Comparison of ENCODE assay signal across 8 cellular contexts in genomic region chr2:141554810-141555209, GRCh38.
DNase-seq lines count a peak whose midpoint lies in the region; ATAC-seq, FAIRE-seq and TF ChIP-seq lines count a peak whose summit lies in the region.

No MANE protein-coding gene starts in this region.

- peak; percentile 77 for ATAC-seq in HG02588 (IDR thresholded peaks at IDR 0.05; ENCODE audit: unreplicated experiment)
- peak; percentile 76 for ATAC-seq in GM12878
- peak; percentile 62 for ATAC-seq in left lung
- no peak for ATAC-seq in HG02571 (IDR thresholded peaks at IDR 0.05; ENCODE audit: unreplicated experiment)

- intact Hi-C loops in GM12878 (cut with micrococcal nuclease; ENCODE audit: unreplicated experiment) (loop anchor here (10.0 kb wide), 2 partner anchors 240 to 1760 kb away; no protein-coding TSS in a partner anchor), left lung (cut with DNase I) (no loop called here), vagina (cut with DNase I) (no loop called here)

- H2AFZ ChIP-seq in GM12878 (ENCODE audit: control insufficient read depth, low read depth, low read length) = no peak overlapping the region

- TF ChIP-seq EP300 in GM12878 (IDR thresholded peaks at IDR 0.05; ENCODE audit: borderline replicate concordance in 1 of 2, control insufficient read depth in 1 of 2, low read depth in 2 of 2, low read length in 2 of 2) = no peak

- TF ChIP-seq CTCF in GM12878 (IDR thresholded peaks at IDR 0.05 in 2 of 3, conservative IDR thresholded peaks at IDR 0.05 in 1 of 3; ENCODE audit: control insufficient read depth in 2 of 3, extremely low read depth in 1 of 3, insufficient read depth in 1 of 3, low read depth in 3 of 3, low read length in 3 of 3) = peak; percentile 54 to 70 (median 60); a peak in 5 of 6 replicates
- no peak for TF ChIP-seq CTCF in left lung (IDR thresholded peaks at IDR 0.05)
- TF ChIP-seq CTCF in vagina (IDR thresholded peaks at IDR 0.05) = no peak

- DNase-seq in NCI-H1105 treated with DMSO at 0.1 percent for 48 hours (lab: John Stamatoyannopoulos, UW) (peak; percentile 4), NCI-H1105 (lab: John Stamatoyannopoulos, UW) (no peak), NCI-H1436 (lab: John Stamatoyannopoulos, UW) (peak; percentile 23), GM12878 (ENCODE audit: low read depth, low spot score) (no peak), left lung (no peak), vagina (ENCODE audit: extremely low spot score in 2 of 2) (no peak)

- FAIRE-seq in GM12878 (lab: Jason Lieb, UNC) = peak; percentile 92

- H3K4me1 ChIP-seq in GM12878 (ENCODE audit: control insufficient read depth, insufficient read depth, low read length) (no peaks in the 10 kb centered on the region), left lung (no peaks in the 10 kb centered on the region), vagina (no peaks in the 10 kb centered on the region)

- SMC1A ChIA-PET in GM12878 (lab: Charles Lee; ENCODE audit: uncharacterized antibody, unreplicated experiment) = interaction anchor here (0.5 to 1.3 kb wide), 5 partner anchors 8 to 1310 kb away, joined by 3 to 4 read pairs (median 3); no protein-coding TSS in a partner anchor

- H3K9me3 ChIP-seq in GM12878 (replicated peaks; ENCODE audit: control insufficient read depth, insufficient read depth, low read length) (no peaks in the 10 kb centered on the region), left lung (no peaks in the 10 kb centered on the region), vagina (no peaks in the 10 kb centered on the region)

- H3K27me3 ChIP-seq in GM12878 (replicated peaks in 1 of 2; ENCODE audit: control insufficient read depth in 2 of 2, insufficient read depth in 2 of 2, low read length in 1 of 2) (no peaks in the 10 kb centered on the region; a peak in 1 of 4 replicates), left lung (no peaks in the 10 kb centered on the region), vagina (no peaks in the 10 kb centered on the region)

- in situ Hi-C loops in GM12878 (cut with MboI) = no loop called here

- CTCF ChIA-PET in GM12878 (lab: Yijun Ruan, JAX) = interaction anchor here (0.7 to 1.3 kb wide), 5 partner anchors 13 to 969 kb away, joined by 3 to 6 read pairs (median 4); no protein-coding TSS in a partner anchor

- POLR2A ChIA-PET in GM12878 (lab: Charles Lee) = no interaction called here

- peak; percentile 94 for TF ChIP-seq RAD21 in GM12878 (IDR thresholded peaks at IDR 0.05; ENCODE audit: insufficient read depth, low read depth, low read length)

- no peak overlapping the region for H3K4me2 ChIP-seq in GM12878 (ENCODE audit: control insufficient read depth, insufficient read depth)

- H3K27ac ChIP-seq in GM12878 (ENCODE audit: control insufficient read depth, insufficient read depth) (no peak overlapping the region), left lung (no peak overlapping the region), vagina (no peak overlapping the region)

- no peaks in the 10 kb centered on the region for H3K79me2 ChIP-seq in GM12878 (ENCODE audit: control insufficient read depth, insufficient read depth, low read length)

- H3K4me3 ChIP-seq in GM12878 (no peak overlapping the region), left lung (no peak overlapping the region), vagina (no peak overlapping the region)

- WGBS in GM12878 (ENCODE audit: insufficient coverage, insufficient replicate concordance, low lambda C conversion rate, missing lambda C conversion rate) = 0% methylated on average over 3 of the region's 3 CpGs

- H3K36me3 ChIP-seq in GM12878 (ENCODE audit: control insufficient read depth in 2 of 2, insufficient read depth in 2 of 2, low read length in 1 of 2) (no peaks in the 10 kb centered on the region), left lung (no peaks in the 10 kb centered on the region), vagina (no peaks in the 10 kb centered on the region)

- no peak overlapping the region for H3K9ac ChIP-seq in GM12878 (ENCODE audit: control insufficient read depth, insufficient read depth, low read length)

- H4K20me1 ChIP-seq in GM12878 (ENCODE audit: control insufficient read depth, insufficient read depth) = no peaks in the 10 kb centered on the region

- BruUV-seq in GM12878 (replicated peaks; lab: Mats Ljungman, UMichigan) = no TSS peak

- TF ChIP-seq POLR2A in GM12878 (IDR thresholded peaks at IDR 0.05; ENCODE audit: low read depth, low read length) = no peak
- TF ChIP-seq POLR2A in vagina (IDR thresholded peaks at IDR 0.05) = no peak

- RAD21 ChIA-PET in GM12878 (lab: Charles Lee; ENCODE audit: unreplicated experiment) = interaction anchor here (1.3 kb wide), 1 partner anchor 14 kb away, joined by 3 read pairs; no protein-coding TSS in a partner anchor

TF ChIP-seq in GM12878, 131 proteins besides CTCF, POLR2A, EP300 and RAD21:
- 0 out of 2 replicates have a peak, but pooled peaks have one; percentile 37 for TF ChIP-seq YY1 (IDR thresholded peaks at IDR 0.05; ENCODE audit: low read depth, low read length)
- TF ChIP-seq SMC3 (IDR thresholded peaks at IDR 0.05; ENCODE audit: borderline replicate concordance, low read length) = peak; percentile 72
- TF ChIP-seq RELB (IDR thresholded peaks at IDR 0.05; ENCODE audit: low read depth) = no peak

Comparison
In these comparisons a context has a peak if more than half of its experiments do, and no peak if none do; other contexts are left out.
1. DNase-seq: peak in NCI-H1105 treated with DMSO at 0.1 percent for 48 hours (single experiment) and NCI-H1436 (single experiment); none in NCI-H1105 (single experiment), GM12878 (single experiment), left lung (0 of 2) and vagina (0 of 2).
2. CTCF ChIP-seq: peak in GM12878 (3 of 3); none in left lung (0 of 2) and vagina (0 of 3).